ENCODE assay signal across 1 cellular context in genomic region chr9:68973619-68974018, GRCh38.
TF ChIP-seq lines count a peak whose summit lies in the region.

No MANE protein-coding gene starts in this region.

TF ChIP-seq in GM12878, 131 proteins besides CTCF, POLR2A, EP300 and RAD21 (continued from another document):
- TF ChIP-seq ZBTB4 (CRISPR knock-in tag; IDR thresholded peaks at IDR 0.05): no peak
- no peak for TF ChIP-seq BMI1 (IDR thresholded peaks at IDR 0.05; ENCODE audit: borderline replicate concordance)
TF ChIP-seq in GM12878: peak in this region for 0.
